ENCODE assay signal across 8 cellular contexts in the genomic region with DNA sequence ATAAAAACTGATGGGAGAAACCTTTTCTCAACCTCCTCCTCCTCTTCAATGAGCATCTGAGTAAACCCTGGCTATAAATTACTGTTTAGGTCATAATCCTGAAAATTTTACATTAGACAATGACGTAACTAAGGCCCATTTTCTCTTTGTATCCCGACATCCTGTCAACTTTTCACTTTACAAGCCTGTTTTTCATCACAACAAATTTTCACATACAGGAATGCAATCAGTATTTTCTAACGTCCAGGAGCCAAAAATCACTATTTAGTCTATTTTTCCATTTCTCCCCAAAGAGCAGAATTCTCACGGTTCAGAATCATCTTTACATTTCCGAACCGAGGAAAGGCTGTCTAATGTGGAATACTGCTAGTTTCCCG. TPM values are rescaled to one million over a fixed set of nuclear protein-coding genes. Genes with fewer than 3 reads are reported as not detected.
A peak's percentile ranks its signal among the peaks of the same experiment; 100 is the strongest.
DNase-seq lines count a peak whose midpoint lies in the region; ATAC-seq, FAIRE-seq and TF ChIP-seq lines count a peak whose summit lies in the region.

No MANE protein-coding gene starts in this region.

- no peak for TF ChIP-seq CTCF in fibroblast of mammary gland (conservative IDR thresholded peaks at IDR 0.05; ENCODE audit: control insufficient read depth, insufficient read depth, low read depth, low read length)
- no peak for TF ChIP-seq CTCF in progenitor cell of endocrine pancreas (IDR thresholded peaks at IDR 0.05; ENCODE audit: unreplicated experiment)

- peaks cover 2% of the 10 kb centered on the region for H3K36me3 Mint-ChIP-seq in progenitor cell of endocrine pancreas (ENCODE audit: insufficient read depth)

- peak overlapping the region; percentile 87 for H3K9ac ChIP-seq in SK-N-MC (ENCODE audit: insufficient read length)

- peak overlapping the region; percentile 77 for H3K4me3 Mint-ChIP-seq in progenitor cell of endocrine pancreas (ENCODE audit: low read depth)

- H3K27ac ChIP-seq in SK-N-MC = no peak overlapping the region

- no peaks in the 10 kb centered on the region for H3K9me3 ChIP-seq in SK-N-MC (ENCODE audit: low read depth, low read length)

- H3K4me3 ChIP-seq in SK-N-MC (peak overlapping the region; percentile 99), fibroblast of mammary gland (ENCODE audit: control insufficient read depth, low read depth, low read length) (peak overlapping the region; percentile 84)

- H3K9me3 Mint-ChIP-seq in progenitor cell of endocrine pancreas (ENCODE audit: low read depth) = no peaks in the 10 kb centered on the region

- no peak for TF ChIP-seq POLR2A in H54 (IDR thresholded peaks at IDR 0.05; ENCODE audit: low read depth, low read length)

- DNase-seq in H54 (ENCODE audit: insufficient read length, low spot score) = peak; percentile 15
- DNase-seq in SK-N-MC (ENCODE audit: low read depth, low spot score) = no peak
- peak; percentile 60 for DNase-seq in fibroblast of mammary gland (ENCODE audit: low read depth)
- no peak for DNase-seq in progenitor cell of endocrine pancreas (ENCODE audit: low spot score, unreplicated experiment)
- no peak for DNase-seq in A172 (ENCODE audit: low spot score)
- DNase-seq in NCI-H526 (lab: John Stamatoyannopoulos, UW) = no peak
- DNase-seq in NCI-H774 (lab: John Stamatoyannopoulos, UW) = no peak

- H3K27ac Mint-ChIP-seq in progenitor cell of endocrine pancreas = peak overlapping the region; percentile 87

- H3K36me3 ChIP-seq in SK-N-MC (ENCODE audit: insufficient read depth, low read length) = no peaks in the 10 kb centered on the region

- H3K4me1 Mint-ChIP-seq in progenitor cell of endocrine pancreas (ENCODE audit: low read depth) = peaks cover 12% of the 10 kb centered on the region

- H3K27me3 Mint-ChIP-seq in progenitor cell of endocrine pancreas = peaks cover 4% of the 10 kb centered on the region

- peak; percentile 76 for FAIRE-seq in H54 (lab: Jason Lieb, UNC)

- ATAC-seq in GM18861 (IDR thresholded peaks at IDR 0.05; ENCODE audit: unreplicated experiment) = no peak

RNA-seq across cellular contexts. Expression of gene SPIRE1, which starts 1.2 kb away (rescaled TPM):
- total RNA-seq in progenitor cell of endocrine pancreas = 24.6 and 29.4 TPM in 2 replicates
- total RNA-seq in A172 (2014; rRNA removed; shearing (Covaris generic)) = 30.4 and 33.9 TPM in 2 replicates

RNA-seq across cellular contexts. Expression of gene CEP76, which starts 45.9 kb away (rescaled TPM):
- total RNA-seq in progenitor cell of endocrine pancreas = 12.1 and 14.4 TPM in 2 replicates
- 27.4 and 31.3 TPM in 2 replicates for total RNA-seq in A172 (2014; rRNA removed; shearing (Covaris generic))

RNA-seq across cellular contexts. Expression of gene PSMG2, which starts 46.2 kb away (rescaled TPM):
- total RNA-seq in progenitor cell of endocrine pancreas = 56.7 and 58.2 TPM in 2 replicates
- 139 and 142 TPM in 2 replicates for total RNA-seq in A172 (2014; rRNA removed; shearing (Covaris generic))

Comparison
In these comparisons a context has a peak if more than half of its experiments do, and no peak if none do; other contexts are left out.
1. DNase-seq: peak in H54 (single experiment) and fibroblast of mammary gland (single experiment); none in SK-N-MC (single experiment), progenitor cell of endocrine pancreas (single experiment), A172 (single experiment), NCI-H526 (0 of 2) and NCI-H774 (single experiment).